Comparison of ENCODE assay signal across 6 cellular contexts in genomic region chr15:42491540-42492225, GRCh38. TPM values are rescaled to one million over a fixed set of nuclear protein-coding genes. Genes with fewer than 3 reads are reported as not detected.
DNase-seq lines count a peak whose midpoint lies in the region; ATAC-seq and TF ChIP-seq lines count a peak whose summit lies in the region.

No MANE protein-coding gene starts in this region.

- TF ChIP-seq RAD21 in neural cell (conservative IDR thresholded peaks at IDR 0.05) = no peak

- WGBS in body of pancreas, 2 donors = 82 to 85% methylated on average over 18 of the region's 18 CpGs

- no peaks in the 10 kb centered on the region for H4K20me1 ChIP-seq in neural cell (ENCODE audit: insufficient read depth)

- no peaks in the 10 kb centered on the region for H3K27me3 ChIP-seq in body of pancreas
- no peaks in the 10 kb centered on the region for H3K27me3 ChIP-seq in neural cell (ENCODE audit: insufficient read depth, low read depth, low read length)

- peaks cover 31% of the 10 kb centered on the region for H3K79me2 ChIP-seq in neural cell (replicated peaks; ENCODE audit: insufficient read depth, low read length)

- H3K27ac ChIP-seq in body of pancreas (peak overlapping the region; percentile 73 to 95 (median 90)), neural cell (ENCODE audit: low read length) (peak overlapping the region; percentile 80)

- H3K36me3 ChIP-seq in body of pancreas (replicated peaks in 1 of 2; ENCODE audit: insufficient read depth in 1 of 2, low read depth in 2 of 2) (no peaks in the 10 kb centered on the region), neural cell (ENCODE audit: insufficient read depth, low read length) (no peaks in the 10 kb centered on the region)

- peak overlapping the region; percentile 80 for H3K4me2 ChIP-seq in neural cell (ENCODE audit: low read length)

- TF ChIP-seq EP300 in neural cell (conservative IDR thresholded peaks at IDR 0.05; ENCODE audit: poor library complexity, severe bottlenecking) = no peak

- peak overlapping the region; percentile 87 for H3K9ac ChIP-seq in neural cell (ENCODE audit: low read length)

- peak; percentile 13 for DNase-seq in HK-2 (ENCODE audit: unreplicated experiment)
- no peak for DNase-seq in body of pancreas
- no peak for DNase-seq in activated gamma-delta T cell (lab: John Stamatoyannopoulos, UW)

- H3K9me3 ChIP-seq in body of pancreas (no peaks in the 10 kb centered on the region), neural cell (ENCODE audit: low read length) (no peaks in the 10 kb centered on the region)

- peaks cover 23% of the 10 kb centered on the region for H3K4me1 ChIP-seq in body of pancreas

- peak overlapping the region; percentile 100 for H2AFZ ChIP-seq in neural cell (ENCODE audit: low read depth, low read length)

- ATAC-seq in body of pancreas (peak; percentile 25), GM18867 (IDR thresholded peaks at IDR 0.05; ENCODE audit: unreplicated experiment) (no peak), GM18907 (IDR thresholded peaks at IDR 0.05; ENCODE audit: unreplicated experiment) (no peak)

- H3K9me2 ChIP-seq in neural cell (ENCODE audit: insufficient read depth, low read length) = no peaks in the 10 kb centered on the region

- H3F3A ChIP-seq in neural cell (ENCODE audit: insufficient read depth, low read length, poor library complexity, severe bottlenecking) = peaks cover 5% of the 10 kb centered on the region

- TF ChIP-seq CTCF in body of pancreas (IDR thresholded peaks at IDR 0.05) (no peak), neural cell (IDR thresholded peaks at IDR 0.05; ENCODE audit: poor library complexity, severe bottlenecking) (no peak)

- TF ChIP-seq POLR2A in body of pancreas (IDR thresholded peaks at IDR 0.05) = no peak

- intact Hi-C loops in body of pancreas (cut with DNase I) = no loop called here

- peak overlapping the region in 1 of 2 donors; percentile 47 for H3K4me3 ChIP-seq in body of pancreas
- peak overlapping the region; percentile 95 for H3K4me3 ChIP-seq in neural cell (ENCODE audit: low read length)

TF ChIP-seq in neural cell, 6 proteins besides CTCF, POLR2A, EP300 and RAD21:
- no peak for TF ChIP-seq TAF1 (IDR thresholded peaks at IDR 0.05; ENCODE audit: low read depth)
- no peak for TF ChIP-seq SMC3 (conservative IDR thresholded peaks at IDR 0.05; ENCODE audit: poor library complexity)
- no peak for TF ChIP-seq REST (IDR thresholded peaks at IDR 0.05; ENCODE audit: borderline replicate concordance)
- TF ChIP-seq POLR2AphosphoS5 (IDR thresholded peaks at IDR 0.05) = no peak
- no peak for TF ChIP-seq MXI1 (conservative IDR thresholded peaks at IDR 0.05; ENCODE audit: poor library complexity, severe bottlenecking)
- TF ChIP-seq EZH2 (IDR thresholded peaks at IDR 0.05; ENCODE audit: borderline replicate concordance, insufficient read depth, low read length, poor library complexity, severe bottlenecking) = no peak

RNA-seq across cellular contexts. Expression of gene ZNF106, which starts 0.7 kb away (rescaled TPM):
- total RNA-seq in body of pancreas = 10 to 100 TPM; 28.0 to 37.6 TPM
- polyA plus RNA-seq in neural cell = 18.6 and 24.0 TPM in 2 replicates
- 64.3 and 70.0 TPM in 2 replicates for polyA minus RNA-seq in neural cell

RNA-seq across cellular contexts. Expression of gene SNAP23, which starts 3.8 kb away (rescaled TPM):
- 10 to 100 TPM; 29.8 to 42.2 TPM for total RNA-seq in body of pancreas
- 36.6 and 40.7 TPM in 2 replicates for polyA plus RNA-seq in neural cell
- polyA minus RNA-seq in neural cell = 11.7 and 13.4 TPM in 2 replicates

RNA-seq across cellular contexts. Expression of gene LRRC57, which starts 56.9 kb away (rescaled TPM):
- total RNA-seq in body of pancreas = 1 to 10 TPM; 6.9 to 8.3 TPM
- 8.4 and 11.6 TPM in 2 replicates for polyA plus RNA-seq in neural cell
- polyA minus RNA-seq in neural cell = 23.1 and 26.9 TPM in 2 replicates

RNA-seq across cellular contexts. Expression of gene HAUS2, which starts 57.0 kb away (rescaled TPM):
- total RNA-seq in body of pancreas = 10 to 100 TPM in 1 of 2 donors, 1 to 10 TPM in 1; 8.6 to 24.7 TPM
- 48.9 and 76.0 TPM in 2 replicates for polyA plus RNA-seq in neural cell
- polyA minus RNA-seq in neural cell = 55.8 and 61.9 TPM in 2 replicates
